Comparison of ENCODE assay signal across 9 cellular contexts in genomic region chr22:31917227-31917921, GRCh38. TPM values are rescaled to one million over a fixed set of nuclear protein-coding genes. Genes with fewer than 3 reads are reported as not detected.
DNase-seq lines count a peak whose midpoint lies in the region; ATAC-seq and TF ChIP-seq lines count a peak whose summit lies in the region.
"Had no signal": no experiment of that assay in that cellular context is flagged by ENCODE, and none has a peak within 500 bp of the region (broad histone marks: within the 10 kb centered on the region; RNA-seq: fewer than 3 reads in every experiment).

No MANE protein-coding gene starts in this region.

- H3K27ac Mint-ChIP-seq in activated B cell treated with CpG ODN at 0.5 μM for 24 hours = peak overlapping the region; percentile 30

- H3K4me3 Mint-ChIP-seq in activated B cell treated with CpG ODN at 0.5 μM for 24 hours = peak overlapping the region; percentile 44

- no peaks in the 10 kb centered on the region for H3K27me3 Mint-ChIP-seq in activated B cell treated with CpG ODN at 0.5 μM for 24 hours

- POLR2A ChIA-PET in activated B cell treated with CpG ODN at 0.5 μM for 24 hours (lab: Charles Lee) = no interaction called here

- DNase-seq in NCI-H2107 treated with DMSO at 0.1 percent for 48 hours (lab: John Stamatoyannopoulos, UW; ENCODE audit: unreplicated experiment) = peak; percentile 19
- no peak for DNase-seq in NCI-H2107 (lab: John Stamatoyannopoulos, UW)
- DNase-seq in activated B cell treated with CpG ODN at 0.5 μM for 24 hours = peak; percentile 34
- DNase-seq in activated gamma-delta T cell treated with Interleukin-2 at 50 U/mL for 16 hours = no peak
- no peak for DNase-seq in coronary artery (ENCODE audit: low spot score)
- no peak for DNase-seq in DMS153 treated with DMSO at 0.1 percent for 48 hours (lab: John Stamatoyannopoulos, UW; ENCODE audit: unreplicated experiment)

- CTCF ChIA-PET in activated B cell treated with CpG ODN at 0.5 μM for 24 hours (lab: Charles Lee) = no interaction called here

- H3K9me3 ChIP-seq in neutrophil = no peaks in the 10 kb centered on the region

- H3K4me3 ChIP-seq in neutrophil (ENCODE audit: low read depth in 1 of 2, low read length in 1 of 2) = peak overlapping the region; percentile 2 to 39
- H3K4me3 ChIP-seq in coronary artery = no peak overlapping the region

- peaks cover 23% of the 10 kb centered on the region for H3K4me1 Mint-ChIP-seq in activated B cell treated with CpG ODN at 0.5 μM for 24 hours

- no peaks in the 10 kb centered on the region for H3K36me3 ChIP-seq in neutrophil

- no peak for TF ChIP-seq CTCF in activated B cell treated with CpG ODN at 0.5 μM for 24 hours (IDR thresholded peaks at IDR 0.05)
- no peak for TF ChIP-seq CTCF in neutrophil (IDR thresholded peaks at IDR 0.05)
- TF ChIP-seq CTCF in coronary artery (IDR thresholded peaks at IDR 0.05) = no peak

- peak overlapping the region; percentile 69 for H3K27ac ChIP-seq in neutrophil
- no peak overlapping the region for H3K27ac ChIP-seq in coronary artery
- H3K27ac ChIP-seq: 22Rv1 had no signal

- H3K27me3 ChIP-seq in neutrophil = no peaks in the 10 kb centered on the region

- ATAC-seq in HG02610 (IDR thresholded peaks at IDR 0.05; ENCODE audit: unreplicated experiment) = peak; percentile 57
- peak; percentile 79 for ATAC-seq in activated B cell treated with CpG ODN at 0.5 μM for 24 hours (ENCODE audit: low read depth)

- H3K4me1 ChIP-seq in neutrophil (ENCODE audit: control insufficient read depth in 1 of 2, insufficient read depth in 1 of 2, low read depth in 1 of 2, low read length in 1 of 2) = peaks cover 56 to 71% of the 10 kb centered on the region in 2 experiments

- H3K36me3 Mint-ChIP-seq in activated B cell treated with CpG ODN at 0.5 μM for 24 hours (ENCODE audit: low read depth) = peaks cover 4% of the 10 kb centered on the region

- intact Hi-C loops in activated B cell treated with CpG ODN at 0.5 μM for 24 hours (cut with micrococcal nuclease) = loop anchor here (1.0 kb wide), 1 partner anchor 30 kb away; no protein-coding TSS in a partner anchor

- H3K9me3 Mint-ChIP-seq in activated B cell treated with CpG ODN at 0.5 μM for 24 hours = no peaks in the 10 kb centered on the region

RNA-seq across cellular contexts. Expression of gene YWHAH, which starts 27.0 kb away (rescaled TPM):
- 44.3 and 48.9 TPM in 2 replicates for total RNA-seq in activated B cell treated with CpG ODN at 0.5 μM for 24 hours

Comparison
In these comparisons a context has a peak if more than half of its experiments do, and no peak if none do; other contexts are left out.
1. DNase-seq: peak in NCI-H2107 treated with DMSO at 0.1 percent for 48 hours (single experiment) and activated B cell treated with CpG ODN at 0.5 μM for 24 hours (single experiment); none in NCI-H2107 (single experiment), activated gamma-delta T cell treated with Interleukin-2 at 50 U/mL for 16 hours (single experiment), coronary artery (single experiment) and DMS153 treated with DMSO at 0.1 percent for 48 hours (single experiment).